In genomic region chr10:43644252-43644651, GRCh38 we compare ENCODE assay signal across 20 cellular contexts. TPM values are rescaled to one million over a fixed set of nuclear protein-coding genes. Genes with fewer than 3 reads are reported as not detected.
DNase-seq lines count a peak whose midpoint lies in the region; ATAC-seq and TF ChIP-seq lines count a peak whose summit lies in the region.
"Had no signal": no experiment of that assay in that cellular context is flagged by ENCODE, and none has a peak within 500 bp of the region (broad histone marks: within the 10 kb centered on the region; RNA-seq: fewer than 3 reads in every experiment).

No MANE protein-coding gene starts in this region.

- 98% methylated on average over 8 of the region's 8 CpGs for WGBS in right cardiac atrium

- no peaks in the 10 kb centered on the region for H3K4me1 ChIP-seq in right cardiac atrium (ENCODE audit: control insufficient read depth, insufficient read depth, low read length)
- peaks cover 0 to 7% of the 10 kb centered on the region in 2 donors for H3K4me1 ChIP-seq in right atrium auricular region

- H3K4me3 Mint-ChIP-seq in type B pancreatic cell: no peak overlapping the region
- no peak overlapping the region for H3K4me3 Mint-ChIP-seq in activated CD4-positive, alpha-beta memory T cell treated with anti-CD3 and anti-CD28 coated beads, Interleukin-2, amount 10 ng/mL, durations not matched to agents 7 days and 5 days
- H3K4me3 Mint-ChIP-seq: CD4-positive, CD25-positive, alpha-beta regulatory T cell; dendritic cell treated with granulocyte-macrophage colony-stimulating factor and Interleukin-4, amounts not matched to agents 40 ng/mL and 50 ng/mL, for 4 days; memory B cell; T-helper 2 cell treated with Interferon-gamma antibody and Interleukin-4, amounts not matched to agents 5 μg/mL and 100 μg/mL, for 36 hours had no signal

- no peak for ATAC-seq in right cardiac atrium
- ATAC-seq in GM21447 (IDR thresholded peaks at IDR 0.05; ENCODE audit: unreplicated experiment): no peak
- ATAC-seq: Panc1 had no signal

- peaks cover 5% of the 10 kb centered on the region for H3K4me1 Mint-ChIP-seq in type B pancreatic cell (ENCODE audit: unreplicated experiment)
- H3K4me1 Mint-ChIP-seq in activated CD4-positive, alpha-beta memory T cell treated with anti-CD3 and anti-CD28 coated beads, Interleukin-2, amount 10 ng/mL, durations not matched to agents 7 days and 5 days: peaks cover 11% of the 10 kb centered on the region

- CTCF ChIA-PET in activated CD4-positive, alpha-beta memory T cell treated with anti-CD3 and anti-CD28 coated beads, Interleukin-2, amount 10 ng/mL, durations not matched to agents 7 days and 5 days (lab: Charles Lee): no interaction called here

- peaks cover 16% of the 10 kb centered on the region for H3K9me3 ChIP-seq in right cardiac atrium (ENCODE audit: control insufficient read depth, low read length)
- H3K9me3 ChIP-seq in right atrium auricular region: peaks cover 20 to 54% of the 10 kb centered on the region in 2 donors
- H3K9me3 ChIP-seq in iPS-18c (ENCODE audit: control insufficient read depth, insufficient read depth, low read length): peaks cover 28% of the 10 kb centered on the region

- H3K27ac Mint-ChIP-seq in type B pancreatic cell: no peak overlapping the region
- H3K27ac Mint-ChIP-seq in activated CD4-positive, alpha-beta memory T cell treated with anti-CD3 and anti-CD28 coated beads, Interleukin-2, amount 10 ng/mL, durations not matched to agents 7 days and 5 days: no peak overlapping the region
- H3K27ac Mint-ChIP-seq: CD4-positive, CD25-positive, alpha-beta regulatory T cell; dendritic cell treated with granulocyte-macrophage colony-stimulating factor and Interleukin-4, amounts not matched to agents 40 ng/mL and 50 ng/mL, for 4 days; memory B cell; nephron; T-helper 2 cell treated with Interferon-gamma antibody and Interleukin-4, amounts not matched to agents 5 μg/mL and 100 μg/mL, for 36 hours had no signal

- no peak for TF ChIP-seq CTCF in right atrium auricular region (IDR thresholded peaks at IDR 0.05)
- no peak for TF ChIP-seq CTCF in cardiac fibroblast (IDR thresholded peaks at IDR 0.05; ENCODE audit: low read depth, low read length)
- no peak for TF ChIP-seq CTCF in type B pancreatic cell (conservative IDR thresholded peaks at IDR 0.05)

- peaks cover 42% of the 10 kb centered on the region for H3K36me3 ChIP-seq in right atrium auricular region

- H3K27me3 ChIP-seq in right cardiac atrium (ENCODE audit: control insufficient read depth, insufficient read depth) (no peaks in the 10 kb centered on the region), right atrium auricular region (no peaks in the 10 kb centered on the region)
- H3K27me3 ChIP-seq: SJSA1, tibial artery had no signal

- H3K27ac ChIP-seq in right cardiac atrium (ENCODE audit: low read length) (no peak overlapping the region), right atrium auricular region (no peak overlapping the region)
- H3K27ac ChIP-seq: SJSA1, tibial artery had no signal

- intact Hi-C loops in right cardiac atrium (cut with DNase I): no loop called here

- POLR2A ChIA-PET in activated CD4-positive, alpha-beta memory T cell treated with anti-CD3 and anti-CD28 coated beads, Interleukin-2, amount 10 ng/mL, durations not matched to agents 7 days and 5 days (lab: Charles Lee): no interaction called here

- H3K36me3 Mint-ChIP-seq in type B pancreatic cell: peaks cover 57% of the 10 kb centered on the region
- peaks cover 50% of the 10 kb centered on the region for H3K36me3 Mint-ChIP-seq in activated CD4-positive, alpha-beta memory T cell treated with anti-CD3 and anti-CD28 coated beads, Interleukin-2, amount 10 ng/mL, durations not matched to agents 7 days and 5 days (ENCODE audit: low read depth)

- peak overlapping the region; percentile 9 for H3K4me3 ChIP-seq in right cardiac atrium (ENCODE audit: low read length)
- H3K4me3 ChIP-seq in right atrium auricular region: no peak overlapping the region
- no peak overlapping the region for H3K4me3 ChIP-seq in cardiac fibroblast (replicated peaks in 1 of 2; ENCODE audit: low read depth in 2 of 2, low read length in 2 of 2)
- H3K4me3 ChIP-seq in iPS-18c (ENCODE audit: insufficient read depth, low read depth, low read length): peak overlapping the region; percentile 22; the same call in 1 of the 2 replicates
- H3K4me3 ChIP-seq: SJSA1, tibial artery had no signal

- H3K27me3 Mint-ChIP-seq in type B pancreatic cell: peaks cover 3% of the 10 kb centered on the region
- no peaks in the 10 kb centered on the region for H3K27me3 Mint-ChIP-seq in activated CD4-positive, alpha-beta memory T cell treated with anti-CD3 and anti-CD28 coated beads, Interleukin-2, amount 10 ng/mL, durations not matched to agents 7 days and 5 days
- H3K27me3 Mint-ChIP-seq: CD4-positive, CD25-positive, alpha-beta regulatory T cell; memory B cell had no signal

- H3K9me3 Mint-ChIP-seq in type B pancreatic cell: peaks cover 21% of the 10 kb centered on the region
- H3K9me3 Mint-ChIP-seq in activated CD4-positive, alpha-beta memory T cell treated with anti-CD3 and anti-CD28 coated beads, Interleukin-2, amount 10 ng/mL, durations not matched to agents 7 days and 5 days: peaks cover 61% of the 10 kb centered on the region

- no peak for DNase-seq in right cardiac atrium
- DNase-seq in right atrium auricular region (ENCODE audit: low spot score): no peak
- peak; percentile 39 to 45 for DNase-seq in cardiac fibroblast (ENCODE audit: low read depth in 2 of 2)
- no peak for DNase-seq in type B pancreatic cell (ENCODE audit: extremely low spot score, unreplicated experiment)
- no peak for DNase-seq in activated CD4-positive, alpha-beta memory T cell treated with anti-CD3 and anti-CD28 coated beads, Interleukin-2, amount 10 ng/mL, durations not matched to agents 7 days and 5 days
- no peak for DNase-seq in T-helper 9 cell
- DNase-seq: activated CD4-positive, CD25-positive, alpha-beta regulatory T cell; Kasumi-1; NCI-H1417; NCI-H82; tibial artery had no signal

RNA-seq across cellular contexts. Expression of gene ZNF32, which starts 4.4 kb away (rescaled TPM):
- total RNA-seq in right cardiac atrium (10 to 100 TPM; 47.2 to 65.4 (median 54.4) TPM), right atrium auricular region (10 to 100 TPM; 56.1 to 56.5 TPM), type B pancreatic cell (ENCODE audit: low replicate concordance) (30.5 and 41.8 TPM in 2 replicates)
- 86.3 TPM for polyA plus RNA-seq in right cardiac atrium
- 10 to 100 TPM; 10.4 to 10.9 TPM for total RNA-seq in activated CD4-positive, alpha-beta memory T cell treated with anti-CD3 and anti-CD28 coated beads, Interleukin-2, amount 10 ng/mL, durations not matched to agents 7 days and 5 days

RNA-seq across cellular contexts. Expression of gene ZNF485, which starts 38.0 kb away (rescaled TPM):
- total RNA-seq in right cardiac atrium: 1 to 10 TPM; 1.7 to 2.6 (median 2.0) TPM
- 1.2 TPM for polyA plus RNA-seq in right cardiac atrium
- total RNA-seq in right atrium auricular region: 1 to 10 TPM in 1 of 2 donors, under 1 TPM in 1; 0.98 to 1.1 TPM
- 3.5 and 6.7 TPM in 2 replicates for total RNA-seq in type B pancreatic cell (ENCODE audit: low replicate concordance)
- total RNA-seq in activated CD4-positive, alpha-beta memory T cell treated with anti-CD3 and anti-CD28 coated beads, Interleukin-2, amount 10 ng/mL, durations not matched to agents 7 days and 5 days: 1 to 10 TPM; 1.5 to 1.6 TPM

Comparison
In these comparisons a context has a peak if more than half of its experiments do, and no peak if none do; other contexts are left out.
1. H3K4me3 ChIP-seq: peak in right cardiac atrium (single experiment) and iPS-18c (single experiment); none in right atrium auricular region (0 of 2) and cardiac fibroblast (0 of 2).
2. DNase-seq: peak in cardiac fibroblast (2 of 2); none in right cardiac atrium (0 of 3), right atrium auricular region (single experiment), type B pancreatic cell (single experiment), activated CD4-positive, alpha-beta memory T cell treated with anti-CD3 and anti-CD28 coated beads, Interleukin-2, amount 10 ng/mL, durations not matched to agents 7 days and 5 days (single experiment) and T-helper 9 cell (single experiment).